17 cellular contexts compared by ENCODE assay signal in the genomic region with DNA sequence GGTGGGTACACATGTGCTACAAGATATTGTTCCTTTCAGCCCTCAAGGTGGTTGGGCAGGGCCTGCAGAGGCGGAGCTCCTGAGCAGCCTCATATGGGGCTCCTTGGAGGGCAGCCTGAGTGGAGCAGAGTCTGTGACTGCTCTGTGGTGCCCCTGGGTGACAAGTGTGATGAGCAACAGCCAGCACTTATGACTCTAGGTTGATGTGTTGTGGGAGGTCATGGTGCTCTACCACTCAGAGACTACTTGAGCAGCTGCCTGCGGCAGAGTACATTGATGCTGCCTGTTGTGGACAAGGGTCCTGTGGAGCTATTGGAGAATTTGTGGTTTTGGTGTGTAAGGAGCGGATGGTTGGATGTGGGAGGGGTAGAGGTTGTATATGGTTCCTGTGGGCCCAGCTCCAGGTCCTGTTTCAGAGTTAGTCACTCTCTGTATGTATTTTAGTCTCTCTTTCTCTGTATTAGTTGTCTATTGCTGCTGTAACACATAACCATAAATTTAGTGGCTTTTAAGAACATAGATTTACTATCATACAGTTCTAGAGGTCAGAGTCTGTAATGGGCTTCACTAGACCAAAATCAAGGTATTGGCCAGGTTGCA.
"Had no signal": no experiment of that assay in that cellular context is flagged by ENCODE, and none has a peak within 500 bp of the region (broad histone marks: within the 10 kb centered on the region; RNA-seq: fewer than 3 reads in every experiment).

No MANE protein-coding gene starts in this region.

- FAIRE-seq: endometrium, islet of Langerhans had no signal

- ATAC-seq: activated CD8-positive, alpha-beta T cell treated with anti-CD3 and anti-CD28 coated beads, Interleukin-2, amount 10 ng/mL, durations not matched to agents 7 days and 5 days; T-cell had no signal

- H3K27me3 ChIP-seq: colonic mucosa, neutrophil, upper lobe of left lung had no signal

- H3K36me3 ChIP-seq: colonic mucosa, neutrophil, upper lobe of left lung had no signal

- H3K4me1 ChIP-seq: colonic mucosa, parathyroid adenoma, upper lobe of left lung had no signal

- H3K9me3 Mint-ChIP-seq: activated naive CD4-positive, alpha-beta T cell treated with anti-CD3 and anti-CD28 coated beads, Interleukin-2, amount 50 U/mL, for 24 hours; stimulated activated naive CD8-positive, alpha-beta T cell treated with anti-CD3 and anti-CD28 coated beads, Interleukin-15, Interleukin-2, amounts not matched to agents 100 ng/mL and 50 ng/mL, for 24 hours; T-cell had no signal

- H3K4me3 ChIP-seq: colonic mucosa, SK-N-MC, upper lobe of left lung had no signal

- H3K9me3 ChIP-seq: colonic mucosa, neutrophil, upper lobe of left lung had no signal

- H3K79me2 ChIP-seq: parathyroid adenoma had no signal

- H3K4me1 Mint-ChIP-seq: activated naive CD4-positive, alpha-beta T cell treated with anti-CD3 and anti-CD28 coated beads, Interleukin-2, amount 50 U/mL, for 24 hours; T-cell had no signal

- H2AFZ ChIP-seq: parathyroid adenoma had no signal

- H3K9ac ChIP-seq: parathyroid adenoma had no signal

- H3K27ac Mint-ChIP-seq: activated CD8-positive, alpha-beta T cell treated with anti-CD3 and anti-CD28 coated beads, Interleukin-2, amount 10 ng/mL, durations not matched to agents 7 days and 5 days; activated naive CD4-positive, alpha-beta T cell treated with anti-CD3 and anti-CD28 coated beads, Interleukin-2, amount 50 U/mL, for 24 hours; stimulated activated naive CD8-positive, alpha-beta T cell treated with anti-CD3 and anti-CD28 coated beads, Interleukin-15, Interleukin-2, amounts not matched to agents 100 ng/mL and 50 ng/mL, for 24 hours; T-cell had no signal

- H3K36me3 Mint-ChIP-seq: activated naive CD4-positive, alpha-beta T cell treated with anti-CD3 and anti-CD28 coated beads, Interleukin-2, amount 50 U/mL, for 24 hours; T-cell had no signal

- H3K4me3 Mint-ChIP-seq: activated CD8-positive, alpha-beta T cell treated with anti-CD3 and anti-CD28 coated beads, Interleukin-2, amount 10 ng/mL, durations not matched to agents 7 days and 5 days; activated naive CD4-positive, alpha-beta T cell treated with anti-CD3 and anti-CD28 coated beads, Interleukin-2, amount 50 U/mL, for 24 hours; stimulated activated naive CD8-positive, alpha-beta T cell treated with anti-CD3 and anti-CD28 coated beads, Interleukin-15, Interleukin-2, amounts not matched to agents 100 ng/mL and 50 ng/mL, for 24 hours; T-cell had no signal

- H3K27me3 Mint-ChIP-seq: stimulated activated naive CD8-positive, alpha-beta T cell treated with anti-CD3 and anti-CD28 coated beads, Interleukin-15, Interleukin-2, amounts not matched to agents 100 ng/mL and 50 ng/mL, for 24 hours had no signal

- DNase-seq: activated CD8-positive, alpha-beta memory T cell treated with anti-CD3 and anti-CD28 coated beads, Interleukin-2, amount 50 U/mL, for 4 hours; activated CD8-positive, alpha-beta T cell treated with anti-CD3 and anti-CD28 coated beads, Interleukin-2, amount 10 ng/mL, durations not matched to agents 7 days and 5 days; activated effector memory CD4-positive, alpha-beta T cell treated with Interleukin-2 at 50 U/mL for 16 hours; amniotic stem cell; caudate nucleus; colonic mucosa; stimulated activated CD4-positive, alpha-beta T cell treated with anti-CD3 and anti-CD28 coated beads, Interleukin-2, amount 100 ng/mL, for 48 hours; T-cell; T-helper 9 cell; upper lobe of left lung had no signal

- H3K27ac ChIP-seq: colonic mucosa, neutrophil, parathyroid adenoma, SK-N-MC, upper lobe of left lung had no signal
